19 cellular contexts compared by ENCODE assay signal in genomic region chr19:47891923-47892666, GRCh38. TPM values are rescaled to one million over a fixed set of nuclear protein-coding genes. Genes with fewer than 3 reads are reported as not detected.
DNase-seq lines count a peak whose midpoint lies in the region; ATAC-seq and TF ChIP-seq lines count a peak whose summit lies in the region.
"Had no signal": no experiment of that assay in that cellular context is flagged by ENCODE, and none has a peak within 500 bp of the region (broad histone marks: within the 10 kb centered on the region; RNA-seq: fewer than 3 reads in every experiment).

No MANE protein-coding gene starts in this region.

- no peaks in the 10 kb centered on the region for H3K9me1 ChIP-seq in IMR-90 (ENCODE audit: insufficient read depth, low read length)

- DNase-seq in IMR-90 (no peak), brain microvascular endothelial cell (peak; percentile 7), right lobe of liver (peak; percentile 66 to 91 (median 85)), spleen (peak; percentile 41), GM20000 (ENCODE audit: low spot score) (no peak), GDM1 (lab: John Stamatoyannopoulos, UW) (no peak)
- DNase-seq: activated CD4-positive, alpha-beta T cell treated with anti-CD3 and anti-CD28 coated beads for 48 hours; C1 segment of cervical spinal cord; gastrocnemius medialis; NCI-H748 treated with DMSO at 0.1 percent for 48 hours; stimulated activated CD4-positive, alpha-beta T cell treated with anti-CD3 and anti-CD28 coated beads, Interleukin-4, amount 100 ng/mL, for 4 hours; T-helper 17 cell had no signal

- H2BK15ac ChIP-seq in IMR-90 (ENCODE audit: low read depth, low read length): no peak overlapping the region

- H3K14ac ChIP-seq in IMR-90 (replicated peaks; ENCODE audit: low read depth, low read length): no peak overlapping the region

- H3K9me3 ChIP-seq in IMR-90 (ENCODE audit: control insufficient read depth, insufficient read depth, low read length) (0 out of 2 replicates have a peak, but pooled peaks cover 3% of the 10 kb centered on the region), right lobe of liver (no peaks in the 10 kb centered on the region), spleen (peaks cover 0 to 37% (median 27%) of the 10 kb centered on the region in 8 donors)
- H3K9me3 ChIP-seq: vagina had no signal

- H4K5ac ChIP-seq in IMR-90 (ENCODE audit: low read depth, low read length): no peak overlapping the region

- no peak overlapping the region for H3K4me2 ChIP-seq in IMR-90 (ENCODE audit: low read depth, low read length)
- H3K4me2 ChIP-seq: KMS-11 had no signal

- no peak for TF ChIP-seq POLR2A in IMR-90 (IDR thresholded peaks at IDR 0.05; ENCODE audit: low read depth, low read length)
- peak; percentile 98 for TF ChIP-seq POLR2A in right lobe of liver (IDR thresholded peaks at IDR 0.05)
- TF ChIP-seq POLR2A in spleen (IDR thresholded peaks at IDR 0.05): no peak

- 10% methylated on average over 4 of the region's 7 CpGs; no CpG with 5 or more reads in 1 of the 2 experiments for WGBS in IMR-90 (ENCODE audit: extremely low coverage in 2 of 2, insufficient read length in 1 of 2), 2 experiments
- WGBS in right lobe of liver (ENCODE audit: insufficient coverage, low coverage, low lambda C conversion rate, missing lambda C conversion rate): 17% methylated on average over 7 of the region's 7 CpGs
- 54 to 60% (median 56%) methylated on average over 7 of the region's 7 CpGs for WGBS in spleen, 5 donors

- H4K91ac ChIP-seq in IMR-90 (ENCODE audit: insufficient read depth, low read depth, low read length): no peak overlapping the region

- TF ChIP-seq RAD21 in IMR-90 (IDR thresholded peaks at IDR 0.05; ENCODE audit: low read length): no peak

- H2AK5ac ChIP-seq in IMR-90 (ENCODE audit: low read depth, low read length): no peak overlapping the region

- no peak overlapping the region for H3K23ac ChIP-seq in IMR-90 (ENCODE audit: low read depth, low read length)

- H4K8ac ChIP-seq in IMR-90 (ENCODE audit: low read depth in 2 of 2, low read length in 2 of 2): no peak overlapping the region

- H2BK5ac ChIP-seq in IMR-90 (ENCODE audit: low read depth, low read length, poor library complexity, severe bottlenecking): no peak overlapping the region

- H2AK9ac ChIP-seq in IMR-90 (replicated peaks; ENCODE audit: low read depth, low read length, poor library complexity): no peak overlapping the region

- no peak for TF ChIP-seq CTCF in IMR-90 (conservative IDR thresholded peaks at IDR 0.05; ENCODE audit: low read depth, low read length)
- no peak for TF ChIP-seq CTCF in brain microvascular endothelial cell (IDR thresholded peaks at IDR 0.05; ENCODE audit: low read depth, low read length, missing control alignments)
- TF ChIP-seq CTCF in right lobe of liver (IDR thresholded peaks at IDR 0.05): no peak
- TF ChIP-seq CTCF in spleen (IDR thresholded peaks at IDR 0.05 in 8 of 11, conservative IDR thresholded peaks at IDR 0.05 in 3 of 11): no peak
- no peak for TF ChIP-seq CTCF in GM20000 (IDR thresholded peaks at IDR 0.05; ENCODE audit: extremely low read depth, missing control alignments)

- H2BK20ac ChIP-seq in IMR-90 (ENCODE audit: low read depth, low read length): no peak overlapping the region

- CTCF ChIA-PET in IMR-90 (lab: Yijun Ruan, JAX): no interaction called here

- dilution Hi-C loops in IMR-90 (cut with HindIII; ENCODE audit: low sequenced_read_pairs, unreplicated experiment): no loop called here

- no peak overlapping the region for H3K56ac ChIP-seq in IMR-90 (ENCODE audit: extremely low read depth, insufficient read depth, low read length)

- no peaks in the 10 kb centered on the region for H3K4me1 ChIP-seq in IMR-90 (ENCODE audit: control insufficient read depth, insufficient read depth, low read length)
- H3K4me1 ChIP-seq in right lobe of liver: peaks cover 0 to 63% (median 18%) of the 10 kb centered on the region in 4 donors
- no peaks in the 10 kb centered on the region for H3K4me1 ChIP-seq in spleen
- H3K4me1 ChIP-seq: gastrocnemius medialis, vagina had no signal

- H2AFZ ChIP-seq in IMR-90 (replicated peaks; ENCODE audit: low read length, poor library complexity): no peak overlapping the region

- no TSS peak for BruUV-seq in IMR-90 (replicated peaks; lab: Mats Ljungman, UMichigan)

- ATAC-seq in IMR-90 (ENCODE audit: low read depth): peak; percentile 29
- peak; percentile 78 to 88 (median 80) for ATAC-seq in right lobe of liver
- ATAC-seq in HG03378 (IDR thresholded peaks at IDR 0.05; ENCODE audit: unreplicated experiment): no peak
- no peak for ATAC-seq in GM19324 (IDR thresholded peaks at IDR 0.05; ENCODE audit: low FRiP score, unreplicated experiment)
- ATAC-seq: gastrocnemius medialis; stimulated activated effector memory CD8-positive, alpha-beta T cell treated with anti-CD3 and anti-CD28 coated beads, Interleukin-12 subunit alpha, Interleukin-12 subunit beta, amount 100 ng/mL, for 72 hours; T-helper 17 cell had no signal

- intact Hi-C loops in IMR-90 (cut with micrococcal nuclease) (no loop called here), right lobe of liver (cut with DNase I) (no loop called here), spleen (cut with DNase I; ENCODE audit: low total_unique reads) (no loop called here)

- POLR2A ChIA-PET in IMR-90 (lab: Charles Lee; ENCODE audit: unreplicated experiment): no interaction called here

- no peak overlapping the region for H3K18ac ChIP-seq in IMR-90 (ENCODE audit: low read depth, low read length)

- in situ Hi-C loops in IMR-90 (cut with MboI; ENCODE audit: low sequenced_read_pairs) (loop anchor here (10.0 kb wide), 1 partner anchor 93 kb away; no protein-coding TSS in a partner anchor), brain microvascular endothelial cell (cut with HindIII; ENCODE audit: low pct_ligation_motif_present, low sequenced_read_pairs) (no loop called here)

- H3K36me3 ChIP-seq in IMR-90 (ENCODE audit: control insufficient read depth, insufficient read depth, low read length): no peaks in the 10 kb centered on the region
- H3K36me3 ChIP-seq in brain microvascular endothelial cell (replicated peaks): no peaks in the 10 kb centered on the region
- no peaks in the 10 kb centered on the region for H3K36me3 ChIP-seq in right lobe of liver
- H3K36me3 ChIP-seq in spleen: no peaks in the 10 kb centered on the region
- H3K36me3 ChIP-seq: gastrocnemius medialis, vagina had no signal

- no peak overlapping the region for H2BK120ac ChIP-seq in IMR-90 (ENCODE audit: low read depth, low read length)

- H3K4me3 ChIP-seq in IMR-90 (ENCODE audit: insufficient read depth, low read depth, low read length): no peak overlapping the region
- H3K4me3 ChIP-seq in brain microvascular endothelial cell (ENCODE audit: low read depth, low read length): no peak overlapping the region
- no peak overlapping the region for H3K4me3 ChIP-seq in right lobe of liver
- H3K4me3 ChIP-seq in spleen: no peak overlapping the region
- H3K4me3 ChIP-seq: gastrocnemius medialis, vagina had no signal

- H3K9ac ChIP-seq in IMR-90 (ENCODE audit: low read depth, low read length): no peak overlapping the region
- H3K9ac ChIP-seq: KMS-11 had no signal

- H4K20me1 ChIP-seq in IMR-90 (ENCODE audit: insufficient read depth, low read length): no peaks in the 10 kb centered on the region

- H3K27ac ChIP-seq in IMR-90 (ENCODE audit: insufficient read depth, low read length) (no peak overlapping the region), brain microvascular endothelial cell (no peak overlapping the region), right lobe of liver (peak overlapping the region; percentile 82 to 95 (median 93)), spleen (peak overlapping the region; percentile 20 to 82 (median 72))
- H3K27ac ChIP-seq: gastrocnemius medialis, KMS-11, RWPE1, vagina had no signal

- H3K27me3 ChIP-seq in IMR-90 (ENCODE audit: control insufficient read depth, insufficient read depth, low read length) (no peaks in the 10 kb centered on the region), brain microvascular endothelial cell (replicated peaks) (no peaks in the 10 kb centered on the region), right lobe of liver (no peaks in the 10 kb centered on the region), spleen (replicated peaks in 1 of 7) (peaks cover 0 to 3% (median 0%) of the 10 kb centered on the region in 7 donors)
- H3K27me3 ChIP-seq: gastrocnemius medialis, vagina had no signal

- no peaks in the 10 kb centered on the region for H3K79me1 ChIP-seq in IMR-90 (ENCODE audit: low read depth in 1 of 2, low read length in 2 of 2)

- H3K4ac ChIP-seq in IMR-90 (ENCODE audit: low read depth, low read length): no peak overlapping the region

TF ChIP-seq in IMR-90, 13 proteins besides CTCF, POLR2A, EP300 and RAD21:
- TF ChIP-seq BHLHE40 (IDR thresholded peaks at IDR 0.05; ENCODE audit: low read depth, low read length) (no peak), MAZ (IDR thresholded peaks at IDR 0.05; ENCODE audit: borderline replicate concordance, low read depth, low read length) (no peak), NFE2L2 (IDR thresholded peaks at IDR 0.05; ENCODE audit: low read depth, low read length) (no peak), RCOR1 (IDR thresholded peaks at IDR 0.05; ENCODE audit: insufficient replicate concordance, low read length) (no peak), MAFK (IDR thresholded peaks at IDR 0.05; ENCODE audit: low read depth, low read length) (peak; percentile 71)

RNA-seq across cellular contexts. Expression of gene SULT2A1, which starts 6.0 kb away (rescaled TPM):
- total RNA-seq in IMR-90 (2012; rRNA removed): not detected in 2 replicates
- polyA plus RNA-seq in IMR-90 (2012; rRNA removed): not detected in 2 replicates
- polyA plus RNA-seq in IMR-90 (2012; cell fraction: cytosol; rRNA removed): not detected in 2 replicates
- not detected in 2 replicates for polyA plus RNA-seq in IMR-90 (2012; cell fraction: nucleus; rRNA removed; ENCODE audit: low replicate concordance)
- total RNA-seq in right lobe of liver: 1,000 to 10,000 TPM in 1 of 6 experiments, 100 to 1,000 TPM in 5; 156 to 1,019 (median 382) TPM
- total RNA-seq in spleen: under 1 TPM in 1 of 7 donors, not detected in 6; 0.19 TPM
- not detected for polyA plus RNA-seq in spleen
- total RNA-seq: T-helper 17 cell had no signal
- polyA plus RNA-seq: keratinocyte had no signal

RNA-seq across cellular contexts. Expression of gene TPRX2, which starts 33.1 kb away (rescaled TPM):
- total RNA-seq in IMR-90 (2012; rRNA removed): not detected in 2 replicates
- not detected in 2 replicates for polyA plus RNA-seq in IMR-90 (2012; rRNA removed)
- polyA plus RNA-seq in IMR-90 (2012; cell fraction: cytosol; rRNA removed): not detected in 2 replicates
- not detected in 2 replicates for polyA plus RNA-seq in IMR-90 (2012; cell fraction: nucleus; rRNA removed; ENCODE audit: low replicate concordance)
- total RNA-seq in right lobe of liver: not detected
- not detected for total RNA-seq in spleen
- not detected for polyA plus RNA-seq in spleen
- total RNA-seq: gastrocnemius medialis, T-helper 17 cell, vagina had no signal
- polyA plus RNA-seq: keratinocyte had no signal

Comparison
In these comparisons a context has a peak if more than half of its experiments do, and no peak if none do; other contexts are left out.
1. ATAC-seq: peak in IMR-90 (single experiment) and right lobe of liver (4 of 4); none in HG03378 (single experiment) and GM19324 (single experiment).
2. DNase-seq: peak in brain microvascular endothelial cell (single experiment), right lobe of liver (3 of 3) and spleen (single experiment); none in IMR-90 (single experiment), GM20000 (single experiment) and GDM1 (single experiment).
3. H3K27ac ChIP-seq: peak in right lobe of liver (3 of 3) and spleen (8 of 8); none in IMR-90 (single experiment) and brain microvascular endothelial cell (single experiment).
4. RNA of gene SULT2A1, which starts 6.0 kb away (total RNA-seq): 156 to 1,019 TPM in right lobe of liver; not detected in IMR-90 and 0.19 TPM in spleen; every median in the first group is over 100 times any median in the second.